In genomic region chr17:58066409-58066808, GRCh38 we compare ENCODE assay signal across 18 cellular contexts.
"Had no signal": no experiment of that assay in that cellular context is flagged by ENCODE, and none has a peak within 500 bp of the region (broad histone marks: within the 10 kb centered on the region; RNA-seq: fewer than 3 reads in every experiment).

No MANE protein-coding gene starts in this region.

- H3K36me3 Mint-ChIP-seq: immature natural killer cell; naive thymus-derived CD4-positive, alpha-beta T cell; type B pancreatic cell had no signal

- H3K4me3 ChIP-seq: esophagus squamous epithelium, gastroesophageal sphincter, prostate gland, sigmoid colon, skin epidermis had no signal

- H3K4me3 Mint-ChIP-seq: dendritic cell treated with granulocyte-macrophage colony-stimulating factor and Interleukin-4, amounts not matched to agents 40 ng/mL and 50 ng/mL, for 4 days; effector memory CD8-positive, alpha-beta T cell; immature natural killer cell; naive thymus-derived CD4-positive, alpha-beta T cell; type B pancreatic cell had no signal

- H3K9me3 Mint-ChIP-seq: dendritic cell treated with granulocyte-macrophage colony-stimulating factor and Interleukin-4, amounts not matched to agents 40 ng/mL and 50 ng/mL, for 4 days; effector memory CD8-positive, alpha-beta T cell; immature natural killer cell; naive thymus-derived CD4-positive, alpha-beta T cell; type B pancreatic cell had no signal

- H3K36me3 ChIP-seq: esophagus squamous epithelium, gastroesophageal sphincter, prostate gland, sigmoid colon had no signal

- ATAC-seq: effector memory CD8-positive, alpha-beta T cell; gastroesophageal sphincter; naive thymus-derived CD4-positive, alpha-beta T cell had no signal

- H3K9me3 ChIP-seq: esophagus squamous epithelium, gastroesophageal sphincter, prostate gland, sigmoid colon had no signal

- H3K4me1 Mint-ChIP-seq: immature natural killer cell; naive thymus-derived CD4-positive, alpha-beta T cell had no signal

- H3K27ac Mint-ChIP-seq: dendritic cell treated with granulocyte-macrophage colony-stimulating factor and Interleukin-4, amounts not matched to agents 40 ng/mL and 50 ng/mL, for 4 days; effector memory CD8-positive, alpha-beta T cell; immature natural killer cell; type B pancreatic cell had no signal

- H3K4me1 ChIP-seq: parathyroid adenoma, prostate gland had no signal

- H3K27ac ChIP-seq: esophagus squamous epithelium, gastroesophageal sphincter, parathyroid adenoma, prostate gland, sigmoid colon, skin epidermis had no signal

- H3K27me3 ChIP-seq: sigmoid colon had no signal

- DNase-seq: cerebellar nuclear complex; effector memory CD8-positive, alpha-beta T cell; esophagus squamous epithelium; foreskin fibroblast; glutamatergic neuron; immature natural killer cell; mesendoderm; naive thymus-derived CD4-positive, alpha-beta T cell; retina; sigmoid colon; stimulated activated CD4-positive, alpha-beta T cell treated with anti-CD3 and anti-CD28 coated beads, Interleukin-2, amount 100 ng/mL, for 24 hours; stimulated activated naive CD4-positive, alpha-beta T cell treated with Interleukin-2 at 50 U/mL for 16 hours had no signal
